Comparison of ENCODE assay signal across 13 cellular contexts in the genomic region with DNA sequence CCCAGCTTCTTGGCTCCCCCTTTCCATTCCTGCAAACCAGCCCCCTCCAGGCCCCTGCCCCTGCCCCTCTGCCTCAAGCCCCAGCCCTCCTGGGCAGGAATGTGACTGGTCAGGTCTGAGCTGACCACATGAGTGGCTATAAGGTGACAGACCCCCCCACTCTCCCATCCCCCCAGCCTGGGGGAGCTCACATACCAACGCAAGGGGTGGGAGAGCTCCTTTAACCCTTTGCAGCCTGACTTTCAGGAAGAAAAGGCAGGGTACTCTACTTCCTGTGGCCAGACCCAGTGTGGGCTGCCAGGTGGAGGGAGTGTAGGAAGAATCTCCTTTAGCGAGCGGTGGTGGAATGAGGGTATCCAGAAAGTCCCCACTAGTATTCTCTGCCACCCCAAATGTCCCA. TPM values are rescaled to one million over a fixed set of nuclear protein-coding genes. Genes with fewer than 3 reads are reported as not detected.
DNase-seq lines count a peak whose midpoint lies in the region; ATAC-seq, FAIRE-seq and TF ChIP-seq lines count a peak whose summit lies in the region.
"Had no signal": no experiment of that assay in that cellular context is flagged by ENCODE, and none has a peak within 500 bp of the region (broad histone marks: within the 10 kb centered on the region; RNA-seq: fewer than 3 reads in every experiment).

No MANE protein-coding gene starts in this region.

- peak; percentile 0; the same call in 2 of the 3 replicates for ATAC-seq in GM23338
- ATAC-seq: mucosa of descending colon had no signal

- H4K20me1 ChIP-seq in GM23338 (replicated peaks; ENCODE audit: insufficient read depth) (peaks cover 7% of the 10 kb centered on the region), mammary epithelial cell (ENCODE audit: insufficient read depth, low read length) (no peaks in the 10 kb centered on the region), smooth muscle cell (ENCODE audit: low read depth) (peaks cover 100% of the 10 kb centered on the region)

- no peaks in the 10 kb centered on the region for H3K36me3 ChIP-seq in GM23338 (ENCODE audit: insufficient read depth)
- H3K36me3 ChIP-seq in mammary epithelial cell (ENCODE audit: insufficient read depth, low read length): no peaks in the 10 kb centered on the region
- no peaks in the 10 kb centered on the region for H3K36me3 ChIP-seq in kidney (ENCODE audit: control insufficient read depth in 1 of 2, insufficient read depth in 2 of 2, low read length in 2 of 2)
- H3K36me3 ChIP-seq in smooth muscle cell (ENCODE audit: low read depth): no peaks in the 10 kb centered on the region

- H3K79me2 ChIP-seq in GM23338 (replicated peaks; ENCODE audit: insufficient read depth): peaks cover 28% of the 10 kb centered on the region
- peaks cover 89% of the 10 kb centered on the region for H3K79me2 ChIP-seq in mammary epithelial cell (ENCODE audit: insufficient read depth, low read length)
- H3K79me2 ChIP-seq in smooth muscle cell (ENCODE audit: low read depth): peaks cover 69% of the 10 kb centered on the region

- H3K9ac ChIP-seq in mammary epithelial cell (ENCODE audit: insufficient read depth, low read length) (no peak overlapping the region), kidney (ENCODE audit: low read length in 2 of 2) (peak overlapping the region in 1 of 2 donors; percentile 71), smooth muscle cell (ENCODE audit: low read depth) (no peak overlapping the region)

- no peaks in the 10 kb centered on the region; the same call in 2 of the 3 replicates for H3K36me3 Mint-ChIP-seq in GM23338 (ENCODE audit: low read depth)
- no peaks in the 10 kb centered on the region for H3K36me3 Mint-ChIP-seq in activated naive CD4-positive, alpha-beta T cell treated with anti-CD3 and anti-CD28 coated beads, Interleukin-2, amount 10 ng/mL, durations not matched to agents 7 days and 5 days

- WGBS in mammary epithelial cell (ENCODE audit: low coverage, missing lambda C conversion rate): 6% methylated on average over 3 of the region's 3 CpGs
- WGBS in smooth muscle cell (ENCODE audit: low lambda C conversion rate): 37% methylated on average over 3 of the region's 3 CpGs

- peak overlapping the region; percentile 67 for H3K4me3 Mint-ChIP-seq in GM23338
- H3K4me3 Mint-ChIP-seq in activated naive CD4-positive, alpha-beta T cell treated with anti-CD3 and anti-CD28 coated beads, Interleukin-2, amount 10 ng/mL, durations not matched to agents 7 days and 5 days: no peak overlapping the region
- H3K4me3 Mint-ChIP-seq: stimulated activated naive CD8-positive, alpha-beta T cell treated with anti-CD3 and anti-CD28 coated beads, Interleukin-15, Interleukin-2, amounts not matched to agents 100 ng/mL and 50 ng/mL, for 24 hours had no signal

- BruUV-seq in mammary epithelial cell (replicated peaks; lab: Mats Ljungman, UMichigan): no TSS peak

- peak overlapping the region; percentile 96 for H3K27ac Mint-ChIP-seq in GM23338
- no peak overlapping the region for H3K27ac Mint-ChIP-seq in activated naive CD4-positive, alpha-beta T cell treated with anti-CD3 and anti-CD28 coated beads, Interleukin-2, amount 10 ng/mL, durations not matched to agents 7 days and 5 days

- H3K4me3 ChIP-seq in GM23338: peak overlapping the region; percentile 54
- H3K4me3 ChIP-seq in mammary epithelial cell (replicated peaks in 1 of 3; ENCODE audit: insufficient read depth in 1 of 3, low read depth in 2 of 3, low read length in 3 of 3): no peak overlapping the region
- H3K4me3 ChIP-seq in kidney (ENCODE audit: low read length in 2 of 2): no peak overlapping the region
- H3K4me3 ChIP-seq in smooth muscle cell: no peak overlapping the region
- H3K4me3 ChIP-seq: mucosa of descending colon had no signal

- H2AFZ ChIP-seq in GM23338 (no peak overlapping the region), mammary epithelial cell (ENCODE audit: low read depth, low read length) (no peak overlapping the region), smooth muscle cell (ENCODE audit: low read depth) (no peak overlapping the region)

- H3K4me2 ChIP-seq in GM23338 (peak overlapping the region; percentile 92), mammary epithelial cell (ENCODE audit: insufficient read depth, low read depth, low read length) (peak overlapping the region; percentile 28), smooth muscle cell (peak overlapping the region; percentile 7)

- dilution Hi-C loops in mammary epithelial cell (cut with HindIII; ENCODE audit: low sequenced_read_pairs): no loop called here

- H3F3A ChIP-seq in GM23338 (replicated peaks; ENCODE audit: low read depth) (peaks cover 63% of the 10 kb centered on the region), smooth muscle cell (ENCODE audit: low read depth) (peaks cover 37% of the 10 kb centered on the region)

- H3K4me1 ChIP-seq in GM23338 (ENCODE audit: insufficient read depth): peaks cover 80% of the 10 kb centered on the region
- peaks cover 83% of the 10 kb centered on the region for H3K4me1 ChIP-seq in mammary epithelial cell (ENCODE audit: insufficient read depth, low read length)
- peaks cover 47 to 67% of the 10 kb centered on the region in 2 donors for H3K4me1 ChIP-seq in kidney (ENCODE audit: control insufficient read depth in 1 of 2, insufficient read depth in 1 of 2, low read depth in 1 of 2, low read length in 2 of 2)
- peaks cover 90% of the 10 kb centered on the region for H3K4me1 ChIP-seq in smooth muscle cell (ENCODE audit: low read depth)

- no peaks in the 10 kb centered on the region for H3K9me2 ChIP-seq in GM23338 (ENCODE audit: insufficient read depth)

- H3K9me3 Mint-ChIP-seq in GM23338: no peaks in the 10 kb centered on the region; the same call in 2 of the 3 replicates
- H3K9me3 Mint-ChIP-seq in activated naive CD4-positive, alpha-beta T cell treated with anti-CD3 and anti-CD28 coated beads, Interleukin-2, amount 10 ng/mL, durations not matched to agents 7 days and 5 days: no peaks in the 10 kb centered on the region
- H3K9me3 Mint-ChIP-seq: stimulated activated naive CD8-positive, alpha-beta T cell treated with anti-CD3 and anti-CD28 coated beads, Interleukin-15, Interleukin-2, amounts not matched to agents 100 ng/mL and 50 ng/mL, for 24 hours had no signal

- peaks cover 24% of the 10 kb centered on the region for H3K27me3 Mint-ChIP-seq in GM23338 (ENCODE audit: insufficient read depth, low read depth, poor library complexity)
- H3K27me3 Mint-ChIP-seq in activated naive CD4-positive, alpha-beta T cell treated with anti-CD3 and anti-CD28 coated beads, Interleukin-2, amount 10 ng/mL, durations not matched to agents 7 days and 5 days: peaks cover 50% of the 10 kb centered on the region
- H3K27me3 Mint-ChIP-seq: stimulated activated naive CD8-positive, alpha-beta T cell treated with anti-CD3 and anti-CD28 coated beads, Interleukin-15, Interleukin-2, amounts not matched to agents 100 ng/mL and 50 ng/mL, for 24 hours had no signal

- DNase-seq in GM23338 (ENCODE audit: low spot score) (peak; percentile 86), mammary epithelial cell (no peak), kidney (no peak), smooth muscle cell (lab: John Stamatoyannopoulos, UW; ENCODE audit: unreplicated experiment) (no peak), SW 1271 (lab: John Stamatoyannopoulos, UW) (no peak), NCI-H128 (lab: John Stamatoyannopoulos, UW; ENCODE audit: unreplicated experiment) (no peak), HTR-8/SVneo (ENCODE audit: insufficient read length, low spot score) (no peak)
- DNase-seq in activated naive CD4-positive, alpha-beta T cell treated with anti-CD3 and anti-CD28 coated beads, Interleukin-2, amount 10 ng/mL, durations not matched to agents 7 days and 5 days: no peak
- DNase-seq: mucosa of descending colon; NCI-H1105 treated with DMSO at 0.1 percent for 48 hours; stimulated activated CD4-positive, alpha-beta T cell treated with anti-CD3 and anti-CD28 coated beads, Interleukin-1b, Interleukin-23, amount 100 ng/mL, for 48 hours had no signal

- in situ Hi-C loops in mammary epithelial cell (cut with MboI; ENCODE audit: low sequenced_read_pairs in 2 of 2): no loop called here

- FAIRE-seq in kidney (lab: Jason Lieb, UNC) (no peak), HTR-8/SVneo (lab: Jason Lieb, UNC) (no peak)
- FAIRE-seq: H54 had no signal

- H3K9me3 ChIP-seq in mammary epithelial cell (replicated peaks; ENCODE audit: insufficient read depth, low read length): no peaks in the 10 kb centered on the region
- no peaks in the 10 kb centered on the region for H3K9me3 ChIP-seq in kidney (ENCODE audit: control insufficient read depth in 1 of 2, low read length in 2 of 2)
- no peaks in the 10 kb centered on the region for H3K9me3 ChIP-seq in smooth muscle cell (replicated peaks; ENCODE audit: low read depth)
- H3K9me3 ChIP-seq: mucosa of descending colon had no signal

- CTCF ChIA-PET in mammary epithelial cell (lab: Charles Lee; ENCODE audit: low non-redundant PET): interaction anchor here (0.6 to 1.2 kb wide), 2 partner anchors 13 to 29 kb away, joined by 3 to 16 read pairs; no protein-coding TSS in a partner anchor
- CTCF ChIA-PET in activated naive CD4-positive, alpha-beta T cell treated with anti-CD3 and anti-CD28 coated beads, Interleukin-2, amount 10 ng/mL, durations not matched to agents 7 days and 5 days (lab: Charles Lee): interaction anchor here (0.7 to 9.9 kb wide), 4 partner anchors 10 to 155 kb away, joined by 3 to 97 read pairs (median 4); no protein-coding TSS in a partner anchor

- H3K27ac ChIP-seq in GM23338 (ENCODE audit: low read depth) (peak overlapping the region; percentile 98), mammary epithelial cell (ENCODE audit: insufficient read depth, low read depth, low read length) (no peak overlapping the region), kidney (ENCODE audit: low read depth in 2 of 2, low read length in 2 of 2) (peak overlapping the region; percentile 82 to 86), smooth muscle cell (ENCODE audit: low read depth) (peak overlapping the region; percentile 56)

- peaks cover 84% of the 10 kb centered on the region for H3K4me1 Mint-ChIP-seq in GM23338
- peaks cover 22% of the 10 kb centered on the region for H3K4me1 Mint-ChIP-seq in activated naive CD4-positive, alpha-beta T cell treated with anti-CD3 and anti-CD28 coated beads, Interleukin-2, amount 10 ng/mL, durations not matched to agents 7 days and 5 days

- H3K27me3 ChIP-seq in GM23338 (ENCODE audit: insufficient read depth) (no peaks in the 10 kb centered on the region), mammary epithelial cell (ENCODE audit: insufficient read depth, low read length) (no peaks in the 10 kb centered on the region), smooth muscle cell (ENCODE audit: low read depth) (no peaks in the 10 kb centered on the region)

- no peak for TF ChIP-seq CTCF in GM23338 (conservative IDR thresholded peaks at IDR 0.05; ENCODE audit: low read depth in 2 of 2)
- no peak for TF ChIP-seq CTCF in mammary epithelial cell (conservative IDR thresholded peaks at IDR 0.05 in 1 of 2, IDR thresholded peaks at IDR 0.05 in 1 of 2; ENCODE audit: extremely low read depth in 1 of 2, insufficient read depth in 1 of 2, low read depth in 1 of 2, low read length in 2 of 2)
- no peak for TF ChIP-seq CTCF in kidney (IDR thresholded peaks at IDR 0.05; ENCODE audit: borderline replicate concordance, extremely low read depth, insufficient read depth)
- no peak for TF ChIP-seq CTCF in smooth muscle cell (IDR thresholded peaks at IDR 0.05; ENCODE audit: borderline replicate concordance, insufficient read depth, poor library complexity, severe bottlenecking)

- intact Hi-C loops in mammary epithelial cell (cut with micrococcal nuclease) (no loop called here), kidney (cut with DNase I) (no loop called here)

RNA-seq across cellular contexts. Expression of gene AHDC1, which starts 33.1 kb away (rescaled TPM):
- total RNA-seq in GM23338 (2014; rRNA removed; shearing (Covaris generic)): 19.1 and 22.2 TPM in 2 replicates
- 6.8 and 8.3 TPM in 2 replicates for polyA plus RNA-seq in GM23338 (2016; fragmentation: Nextera tagmentation; extraction: Ambion mirVana)
- total RNA-seq in mammary epithelial cell: 10 to 100 TPM; 35.3 to 51.8 TPM
- polyA plus RNA-seq in mammary epithelial cell: 8.0 TPM
- 21.4 TPM for polyA minus RNA-seq in mammary epithelial cell
- total RNA-seq in kidney: 48.2 TPM
- 8.5 TPM for polyA plus RNA-seq in kidney (ENCODE audit: insufficient read depth, low read depth, low replicate concordance)
- 8.4 and 12.2 TPM in 2 replicates for total RNA-seq in smooth muscle cell
- 12.2 and 15.6 TPM in 2 replicates for polyA plus RNA-seq in smooth muscle cell

Comparison
In these comparisons a context has a peak if more than half of its experiments do, and no peak if none do; other contexts are left out.
1. H3K4me2 ChIP-seq: peak in every context shown above with its lines; median percentile 92 in GM23338; 28 in mammary epithelial cell; 7 in smooth muscle cell.